In genomic region chr18:63314991-63315662, GRCh38 we compare ENCODE assay signal across 1 cellular context.
TF ChIP-seq lines count a peak whose summit lies in the region.

No MANE protein-coding gene starts in this region.

TF ChIP-seq in WTC11, 78 proteins besides CTCF, POLR2A, EP300 and RAD21 (continued from another document):
- no peak for TF ChIP-seq AFF4 (CRISPR knock-in tag; IDR thresholded peaks at IDR 0.05; ENCODE audit: borderline replicate concordance)
- TF ChIP-seq ATF2 (CRISPR knock-in tag; IDR thresholded peaks at IDR 0.05; ENCODE audit: borderline replicate concordance, low read depth), result no peak
- TF ChIP-seq ATF6 (CRISPR knock-in tag; IDR thresholded peaks at IDR 0.05), result no peak
- TF ChIP-seq ZNF219 (CRISPR knock-in tag; IDR thresholded peaks at IDR 0.05; ENCODE audit: borderline replicate concordance), result no peak
- no peak for TF ChIP-seq ZSCAN18 (CRISPR knock-in tag; IDR thresholded peaks at IDR 0.05)
- TF ChIP-seq E2F1 (CRISPR knock-in tag; IDR thresholded peaks at IDR 0.05), result no peak
